Comparison of ENCODE assay signal across 31 cellular contexts in genomic region chr2:101714098-101714497, GRCh38.
DNase-seq lines count a peak whose midpoint lies in the region; ATAC-seq and TF ChIP-seq lines count a peak whose summit lies in the region.
"Had no signal": no experiment of that assay in that cellular context is flagged by ENCODE, and none has a peak within 500 bp of the region (broad histone marks: within the 10 kb centered on the region; RNA-seq: fewer than 3 reads in every experiment).

No MANE protein-coding gene starts in this region.

- no peaks in the 10 kb centered on the region for H4K20me1 ChIP-seq in SU-DHL-6 (ENCODE audit: low read depth, low read length)

- peaks cover 4% of the 10 kb centered on the region for H3K36me3 Mint-ChIP-seq in activated naive CD4-positive, alpha-beta T cell treated with anti-CD3 and anti-CD28 coated beads, Interleukin-2, amount 50 U/mL, for 24 hours

- peaks cover 94 to 99% of the 10 kb centered on the region in 2 experiments for H3K4me1 ChIP-seq in neutrophil (ENCODE audit: control insufficient read depth in 1 of 2, insufficient read depth in 1 of 2, low read depth in 1 of 2, low read length in 1 of 2)
- H3K4me1 ChIP-seq: BE2C had no signal

- no peaks in the 10 kb centered on the region for H3K27me3 Mint-ChIP-seq in activated naive CD4-positive, alpha-beta T cell treated with anti-CD3 and anti-CD28 coated beads, Interleukin-2, amount 50 U/mL, for 24 hours
- H3K27me3 Mint-ChIP-seq: natural killer cell treated with Interleukin-12 subunit alpha and Interleukin-12 subunit beta and Interleukin-15 and Interleukin-18, amount 100 ng/mL, for 72 hours had no signal

- peak overlapping the region; percentile 27 for H3K4me3 ChIP-seq in SU-DHL-6 (ENCODE audit: insufficient read depth, low read length, poor library complexity, severe bottlenecking)
- H3K4me3 ChIP-seq in neutrophil (ENCODE audit: low read depth in 1 of 2, low read length in 1 of 2): peak overlapping the region; percentile 48
- H3K4me3 ChIP-seq: A549, coronary artery, left lung, pancreas, smooth muscle cell, vagina had no signal

- H3K4me3 Mint-ChIP-seq in activated naive CD4-positive, alpha-beta T cell treated with anti-CD3 and anti-CD28 coated beads, Interleukin-2, amount 50 U/mL, for 24 hours: no peak overlapping the region
- H3K4me3 Mint-ChIP-seq: H9; natural killer cell treated with Interleukin-12 subunit alpha and Interleukin-12 subunit beta and Interleukin-15 and Interleukin-18, amount 100 ng/mL, for 72 hours; stimulated activated effector memory CD8-positive, alpha-beta T cell treated with anti-CD3 and anti-CD28 coated beads, Interleukin-12 subunit alpha, Interleukin-12 subunit beta, amount 100 ng/mL, for 72 hours had no signal

- H3K9me2 ChIP-seq in SU-DHL-6 (replicated peaks; ENCODE audit: insufficient read depth, low read length): no peaks in the 10 kb centered on the region
- H3K9me2 ChIP-seq: SK-N-SH had no signal

- no peak overlapping the region for H2AFZ ChIP-seq in SU-DHL-6 (ENCODE audit: low read depth, low read length, severe bottlenecking)

- no peaks in the 10 kb centered on the region for H3K36me3 ChIP-seq in SU-DHL-6 (ENCODE audit: low read length)
- H3K36me3 ChIP-seq in neutrophil: no peaks in the 10 kb centered on the region
- H3K36me3 ChIP-seq: BE2C, left lung, pancreas, vagina had no signal

- H3K27ac ChIP-seq in SU-DHL-6 (ENCODE audit: low read depth, low read length) (peak overlapping the region; percentile 98), neutrophil (peak overlapping the region; percentile 89)
- H3K27ac ChIP-seq: A549, coronary artery, pancreas, RWPE1, vagina had no signal

- H3K9me3 ChIP-seq in SU-DHL-6 (ENCODE audit: insufficient read depth, low read length): no peaks in the 10 kb centered on the region
- no peaks in the 10 kb centered on the region for H3K9me3 ChIP-seq in neutrophil
- H3K9me3 ChIP-seq: A549, BE2C, left lung, pancreas, SK-N-SH, vagina had no signal

- no peak for DNase-seq in activated naive CD4-positive, alpha-beta T cell treated with anti-CD3 and anti-CD28 coated beads, Interleukin-2, amount 50 U/mL, for 16 hours
- DNase-seq in MV-4-11 (lab: John Stamatoyannopoulos, UW) (peak; percentile 47), UCSD-AML1 (lab: John Stamatoyannopoulos, UW; ENCODE audit: unreplicated experiment) (no peak)
- DNase-seq in activated CD8-positive, alpha-beta memory T cell treated with anti-CD3 and anti-CD28 coated beads, Interleukin-2, amount 50 U/mL, for 4 hours: no peak
- DNase-seq: activated CD4-positive, alpha-beta T cell treated with anti-CD3 and anti-CD28 coated beads, Interleukin-2, amount 50 U/mL, for 4 hours; activated CD4-positive, CD25-positive, alpha-beta regulatory T cell; activated effector memory CD4-positive, alpha-beta T cell treated with anti-CD3 and anti-CD28 coated beads, Interleukin-2, amount 50 U/mL, for 16 hours; BE2C; H9; hypothalamus; left lung; NCI-H1694; NCI-H510A treated with DMSO at 0.1 percent for 48 hours; NK-92 treated with Interleukin-12 subunit alpha and Interleukin-12 subunit beta, amount 100 ng/mL, for 24 hours; pancreas; SK-N-SH; stimulated activated CD4-positive, alpha-beta T cell treated with anti-CD3 and anti-CD28 coated beads, Interleukin-2, amount 100 ng/mL, for 48 hours; T1000 had no signal

- TF ChIP-seq POLR2A in GM18505 (IDR thresholded peaks at IDR 0.05; ENCODE audit: borderline replicate concordance, extremely low read depth, insufficient read depth, insufficient read length): no peak

- H3K4me1 Mint-ChIP-seq in activated naive CD4-positive, alpha-beta T cell treated with anti-CD3 and anti-CD28 coated beads, Interleukin-2, amount 50 U/mL, for 24 hours: peaks cover 82% of the 10 kb centered on the region

- H3K9ac ChIP-seq in SU-DHL-6 (ENCODE audit: low read length): peak overlapping the region; percentile 47
- H3K9ac ChIP-seq: SK-N-SH had no signal

- H3K79me2 ChIP-seq in SU-DHL-6 (ENCODE audit: insufficient read depth, low read length): peaks cover 84% of the 10 kb centered on the region

- no peak for TF ChIP-seq CTCF in SU-DHL-6 (IDR thresholded peaks at IDR 0.05; ENCODE audit: insufficient read depth, low read length, poor library complexity, severe bottlenecking)
- TF ChIP-seq CTCF in neutrophil (IDR thresholded peaks at IDR 0.05): no peak

- H3F3A ChIP-seq in SU-DHL-6 (ENCODE audit: insufficient read depth): peaks cover 68% of the 10 kb centered on the region

- no peak for ATAC-seq in GM18505 (IDR thresholded peaks at IDR 0.05; ENCODE audit: unreplicated experiment)
- ATAC-seq: A549; esophagus mucosa; HepG2; left lung; natural killer cell treated with Interleukin-12 subunit alpha and Interleukin-12 subunit beta and Interleukin-15 and Interleukin-18, amount 100 ng/mL, for 72 hours; pancreas; stimulated activated effector memory CD8-positive, alpha-beta T cell treated with anti-CD3 and anti-CD28 coated beads, Interleukin-12 subunit alpha, Interleukin-12 subunit beta, amount 100 ng/mL, for 72 hours had no signal

- H3K27ac Mint-ChIP-seq in activated naive CD4-positive, alpha-beta T cell treated with anti-CD3 and anti-CD28 coated beads, Interleukin-2, amount 50 U/mL, for 24 hours: peak overlapping the region; percentile 72
- H3K27ac Mint-ChIP-seq: H9; stimulated activated effector memory CD8-positive, alpha-beta T cell treated with anti-CD3 and anti-CD28 coated beads, Interleukin-12 subunit alpha, Interleukin-12 subunit beta, amount 100 ng/mL, for 72 hours had no signal

- H3K27me3 ChIP-seq in SU-DHL-6 (ENCODE audit: low read length): no peaks in the 10 kb centered on the region
- H3K27me3 ChIP-seq in neutrophil: no peaks in the 10 kb centered on the region
- H3K27me3 ChIP-seq: BE2C, left lung, pancreas, vagina had no signal

- peaks cover 5% of the 10 kb centered on the region for H3K9me3 Mint-ChIP-seq in activated naive CD4-positive, alpha-beta T cell treated with anti-CD3 and anti-CD28 coated beads, Interleukin-2, amount 50 U/mL, for 24 hours
- H3K9me3 Mint-ChIP-seq: H9; natural killer cell treated with Interleukin-12 subunit alpha and Interleukin-12 subunit beta and Interleukin-15 and Interleukin-18, amount 100 ng/mL, for 72 hours; stimulated activated effector memory CD8-positive, alpha-beta T cell treated with anti-CD3 and anti-CD28 coated beads, Interleukin-12 subunit alpha, Interleukin-12 subunit beta, amount 100 ng/mL, for 72 hours had no signal

- peak overlapping the region; percentile 94 for H3K4me2 ChIP-seq in SU-DHL-6 (ENCODE audit: low read depth, low read length, poor library complexity, severe bottlenecking)
- H3K4me2 ChIP-seq: A549, SK-N-SH, smooth muscle cell had no signal
